In the genomic region with DNA sequence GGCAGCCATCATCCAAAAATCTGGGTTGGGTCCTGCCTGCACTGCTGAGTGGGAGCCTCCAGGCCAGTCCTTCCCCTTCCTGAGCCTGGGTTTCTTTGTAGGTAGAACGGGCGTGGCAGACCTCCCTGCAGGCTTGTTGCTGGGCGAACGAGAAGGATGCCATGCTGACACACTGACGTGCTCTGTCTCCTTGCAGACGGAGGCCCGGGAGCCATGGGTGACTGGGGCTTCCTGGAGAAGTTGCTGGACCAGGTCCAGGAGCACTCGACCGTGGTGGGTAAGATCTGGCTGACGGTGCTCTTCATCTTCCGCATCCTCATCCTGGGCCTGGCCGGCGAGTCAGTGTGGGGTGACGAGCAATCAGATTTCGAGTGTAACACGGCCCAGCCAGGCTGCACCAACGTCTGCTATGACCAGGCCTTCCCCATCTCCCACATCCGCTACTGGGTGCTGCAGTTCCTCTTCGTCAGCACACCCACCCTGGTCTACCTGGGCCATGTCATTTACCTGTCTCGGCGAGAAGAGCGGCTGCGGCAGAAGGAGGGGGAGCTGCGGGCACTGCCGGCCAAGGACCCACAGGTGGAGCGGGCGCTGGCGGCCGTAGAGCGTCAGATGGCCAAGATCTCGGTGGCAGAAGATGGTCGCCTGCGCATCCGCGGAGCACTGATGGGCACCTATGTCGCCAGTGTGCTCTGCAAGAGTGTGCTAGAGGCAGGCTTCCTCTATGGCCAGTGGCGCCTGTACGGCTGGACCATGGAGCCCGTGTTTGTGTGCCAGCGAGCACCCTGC, we compare ENCODE assay signal across 22 cellular contexts. TPM values are rescaled to one million over a fixed set of nuclear protein-coding genes. Genes with fewer than 3 reads are reported as not detected.
DNase-seq lines count a peak whose midpoint lies in the region; ATAC-seq, FAIRE-seq and TF ChIP-seq lines count a peak whose summit lies in the region.
"Had no signal": no experiment of that assay in that cellular context is flagged by ENCODE, and none has a peak within 500 bp of the region (broad histone marks: within the 10 kb centered on the region; RNA-seq: fewer than 3 reads in every experiment).

No MANE protein-coding gene starts in this region.

- H3K56ac ChIP-seq in H9 (ENCODE audit: insufficient read length, low read depth, low read length) = no peak overlapping the region

- no peak overlapping the region for H3K4ac ChIP-seq in H9 (ENCODE audit: low read depth, low read length)

- H3K9ac ChIP-seq in BLaER1 (0 out of 2 replicates have a peak overlapping the region, but pooled peaks have one; percentile 16), kidney (ENCODE audit: low read length in 2 of 2) (peak overlapping the region in 1 of 2 donors; percentile 65), skeletal muscle tissue (ENCODE audit: low read depth in 1 of 3, low read length in 3 of 3) (peak overlapping the region in 2 of 3 donors; percentile 23 to 76), H9 (ENCODE audit: extremely low read depth, insufficient read length, low read length) (no peak overlapping the region)

- H3K27ac ChIP-seq in BLaER1 = peak overlapping the region; percentile 49
- H3K27ac ChIP-seq in caudate nucleus (ENCODE audit: low read depth, low read length) = peak overlapping the region; percentile 36
- peak overlapping the region; percentile 0 to 70 for H3K27ac ChIP-seq in kidney (ENCODE audit: low read depth in 2 of 2, low read length in 2 of 2)
- H3K27ac ChIP-seq in skeletal muscle tissue (ENCODE audit: low read depth, low read length) = peak overlapping the region; percentile 79
- H3K27ac ChIP-seq in H9 (ENCODE audit: insufficient read length, low read depth, low read length) = no peak overlapping the region

- H2BK5ac ChIP-seq in H9 (ENCODE audit: insufficient read length, low read length) = no peak overlapping the region

- no peak overlapping the region for H3K4me3 Mint-ChIP-seq in Caco-2 (ENCODE audit: unreplicated experiment)
- H3K4me3 Mint-ChIP-seq in H9 = no peak overlapping the region; a peak in 1 of 5 replicates
- H3K4me3 Mint-ChIP-seq: activated CD8-positive, alpha-beta T cell treated with anti-CD3 and anti-CD28 coated beads, Interleukin-2, amount 10 ng/mL, durations not matched to agents 7 days and 5 days; activated naive CD8-positive, alpha-beta T cell treated with anti-CD3 and anti-CD28 coated beads for 36 hours; brain had no signal

- peak in 1 of 61 donors; percentile 36 for DNase-seq in caudate nucleus (lab: John Stamatoyannopoulos, UW)
- peak; percentile 68 for DNase-seq in kidney
- no peak for DNase-seq in Caco-2
- no peak for DNase-seq in H9
- DNase-seq: activated CD8-positive, alpha-beta T cell treated with anti-CD3 and anti-CD28 coated beads, Interleukin-2, amount 10 ng/mL, durations not matched to agents 7 days and 5 days; activated naive CD8-positive, alpha-beta T cell treated with anti-CD3 and anti-CD28 coated beads for 36 hours; MV-4-11; naive B cell; NCI-H1930; NCI-H510A treated with DMSO at 0.1 percent for 48 hours; SIG-M5; T-helper 2 cell had no signal

- BruUV-seq in Caco-2 (replicated peaks; lab: Mats Ljungman, UMichigan) = no TSS peak

- H4K8ac ChIP-seq in H9 (replicated peaks; ENCODE audit: insufficient read length, low read depth, low read length) = no peak overlapping the region

- TF ChIP-seq CTCF in kidney (IDR thresholded peaks at IDR 0.05; ENCODE audit: borderline replicate concordance, extremely low read depth, insufficient read depth) (no peak), Caco-2 (IDR thresholded peaks at IDR 0.05; ENCODE audit: insufficient read depth in 1 of 2, low read depth in 1 of 2, low read length in 1 of 2, severe bottlenecking in 1 of 2, unreplicated experiment in 1 of 2) (no peak), H9 (conservative IDR thresholded peaks at IDR 0.05) (no peak)

- H3K79me1 ChIP-seq in H9 (ENCODE audit: insufficient read depth, low read depth, low read length, poor library complexity, severe bottlenecking) = no peaks in the 10 kb centered on the region

- H3K9me3 Mint-ChIP-seq in Caco-2 (ENCODE audit: unreplicated experiment) = no peaks in the 10 kb centered on the region
- H3K9me3 Mint-ChIP-seq in H9 = no peaks in the 10 kb centered on the region; a peak in 2 of 5 replicates
- H3K9me3 Mint-ChIP-seq: activated naive CD8-positive, alpha-beta T cell treated with anti-CD3 and anti-CD28 coated beads for 36 hours; brain; naive B cell; WTC11 had no signal

- H3K36me3 Mint-ChIP-seq in Caco-2 (ENCODE audit: insufficient read depth, unreplicated experiment) (no peaks in the 10 kb centered on the region), H9 (ENCODE audit: insufficient read depth in 1 of 3, low read depth in 3 of 3) (no peaks in the 10 kb centered on the region; a peak in 2 of 7 replicates)
- H3K36me3 Mint-ChIP-seq: naive B cell, WTC11 had no signal

- POLR2A ChIA-PET in Caco-2 (lab: Charles Lee) = no interaction called here

- no peak overlapping the region for H4K91ac ChIP-seq in H9 (ENCODE audit: insufficient read length, low read depth, low read length)

- H3K9me3 ChIP-seq in BLaER1 = no peaks in the 10 kb centered on the region
- H3K9me3 ChIP-seq in kidney (ENCODE audit: control insufficient read depth in 1 of 2, low read length in 2 of 2) = no peaks in the 10 kb centered on the region
- H3K9me3 ChIP-seq in skeletal muscle tissue (ENCODE audit: control insufficient read depth in 3 of 3, low read length in 3 of 3) = no peaks in the 10 kb centered on the region
- H3K9me3 ChIP-seq in Caco-2 = no peaks in the 10 kb centered on the region
- H3K9me3 ChIP-seq in H9 (ENCODE audit: control insufficient read depth, low read depth, low read length) = no peaks in the 10 kb centered on the region

- H2BK120ac ChIP-seq in H9 (ENCODE audit: low read depth, low read length, poor library complexity, severe bottlenecking) = no peak overlapping the region

- CTCF ChIA-PET in Caco-2 (lab: Charles Lee) = no interaction called here

- H3K36me3 ChIP-seq in BLaER1 (no peaks in the 10 kb centered on the region), kidney (ENCODE audit: control insufficient read depth in 1 of 2, insufficient read depth in 2 of 2, low read length in 2 of 2) (no peaks in the 10 kb centered on the region), skeletal muscle tissue (ENCODE audit: control insufficient read depth in 3 of 3, insufficient read depth in 3 of 3, low read length in 3 of 3) (peaks cover 8 to 23% (median 10%) of the 10 kb centered on the region in 3 donors), Caco-2 (ENCODE audit: control insufficient read depth, insufficient read depth, low read length) (no peaks in the 10 kb centered on the region)

- H3K27me3 Mint-ChIP-seq in Caco-2 (ENCODE audit: insufficient read depth, unreplicated experiment) = no peaks in the 10 kb centered on the region
- peaks cover 39% of the 10 kb centered on the region for H3K27me3 Mint-ChIP-seq in H9 (ENCODE audit: low read depth)

- no peak overlapping the region for H3T11ph ChIP-seq in H9 (ENCODE audit: low read length)

- H2AK5ac ChIP-seq in H9 (ENCODE audit: insufficient read length, low read length) = no peak overlapping the region

- no peak overlapping the region for H4K5ac ChIP-seq in H9 (ENCODE audit: insufficient read length, low read depth, low read length)

- H3K4me1 Mint-ChIP-seq in Caco-2 (ENCODE audit: low read depth, unreplicated experiment) (no peaks in the 10 kb centered on the region), H9 (peaks cover 18 to 19% of the 10 kb centered on the region in 2 experiments)
- H3K4me1 Mint-ChIP-seq: brain had no signal

- no peaks in the 10 kb centered on the region for H3K23me2 ChIP-seq in H9 (ENCODE audit: insufficient read length, low read depth, low read length, poor library complexity, severe bottlenecking)

- H2AFZ ChIP-seq in H9 (ENCODE audit: low read length) = no peak overlapping the region

- intact Hi-C loops in kidney (cut with DNase I) (loop anchor here (10.0 kb wide), 1 partner anchor 51 kb away; no protein-coding TSS in a partner anchor), Caco-2 (cut with micrococcal nuclease; ENCODE audit: unreplicated experiment) (no loop called here)

- no peak overlapping the region for H3K18ac ChIP-seq in H9 (ENCODE audit: insufficient read length, low read depth, low read length)

- no peak overlapping the region for H2BK15ac ChIP-seq in H9 (ENCODE audit: low read depth, low read length)

- no peak for FAIRE-seq in kidney (lab: Jason Lieb, UNC)
- FAIRE-seq: GM12878, K562 had no signal

- peak overlapping the region; percentile 64 for H3K4me3 ChIP-seq in BLaER1
- H3K4me3 ChIP-seq in kidney (ENCODE audit: low read length in 2 of 2) = peak overlapping the region; percentile 49 to 57
- H3K4me3 ChIP-seq in skeletal muscle tissue (ENCODE audit: low read length in 3 of 3) = peak overlapping the region; percentile 54 to 67 (median 61)
- no peak overlapping the region for H3K4me3 ChIP-seq in Caco-2 (ENCODE audit: low read depth, low read length)
- H3K4me3 ChIP-seq: GM12878, K562 had no signal

- H3K23ac ChIP-seq in H9 (ENCODE audit: insufficient read length, low read depth, low read length) = no peak overlapping the region

- no peak overlapping the region for H2BK12ac ChIP-seq in H9 (ENCODE audit: insufficient read length, low read depth, low read length)

- H4K20me1 ChIP-seq in BLaER1 (0 out of 2 replicates have a peak, but pooled peaks cover 3% of the 10 kb centered on the region), H9 (ENCODE audit: control insufficient read depth, insufficient read depth, insufficient read length) (no peaks in the 10 kb centered on the region)

- H3K14ac ChIP-seq in H9 (ENCODE audit: insufficient read depth, low read length) = no peak overlapping the region; the same call in 1 of the 2 replicates

- H3K27ac Mint-ChIP-seq in Caco-2 (ENCODE audit: unreplicated experiment) = no peak overlapping the region
- peak overlapping the region in 1 of 3 experiments; percentile 94; a peak in 1 of 7 replicates for H3K27ac Mint-ChIP-seq in H9
- H3K27ac Mint-ChIP-seq: activated CD8-positive, alpha-beta T cell treated with anti-CD3 and anti-CD28 coated beads, Interleukin-2, amount 10 ng/mL, durations not matched to agents 7 days and 5 days; activated naive CD8-positive, alpha-beta T cell treated with anti-CD3 and anti-CD28 coated beads for 36 hours; brain; naive B cell; WTC11 had no signal

- H3K4me2 ChIP-seq in BLaER1 (peak overlapping the region; percentile 92), H9 (ENCODE audit: insufficient read depth, insufficient read length, low read length) (no peak overlapping the region)

- H3K79me2 ChIP-seq in H9 (ENCODE audit: insufficient read depth, low read length) = no peaks in the 10 kb centered on the region

- H3K4me1 ChIP-seq in BLaER1 (peaks cover 74% of the 10 kb centered on the region), kidney (ENCODE audit: control insufficient read depth in 1 of 2, insufficient read depth in 1 of 2, low read depth in 1 of 2, low read length in 2 of 2) (peaks cover 0 to 15% of the 10 kb centered on the region in 2 donors), skeletal muscle tissue (ENCODE audit: control insufficient read depth in 3 of 3, insufficient read depth in 3 of 3, low read length in 3 of 3) (peaks cover 0 to 8% (median 6%) of the 10 kb centered on the region in 3 donors), Caco-2 (no peaks in the 10 kb centered on the region), H9 (ENCODE audit: insufficient read depth, low read length) (no peaks in the 10 kb centered on the region; the same call in 1 of the 2 replicates)

- WGBS in H9 (ENCODE audit: extremely low coverage, insufficient read length, low lambda C conversion rate) = no CpG with 5 or more reads among the region's 40 CpGs

- H3K27me3 ChIP-seq in BLaER1 (no peaks in the 10 kb centered on the region), skeletal muscle tissue (ENCODE audit: control insufficient read depth in 3 of 3, insufficient read depth in 3 of 3, low read length in 3 of 3) (peaks cover 12 to 20% (median 13%) of the 10 kb centered on the region in 3 donors), Caco-2 (replicated peaks; ENCODE audit: control insufficient read depth, insufficient read depth, low read length) (no peaks in the 10 kb centered on the region; the same call in 1 of the 2 replicates), H9 (ENCODE audit: insufficient read depth, low read length) (no peaks in the 10 kb centered on the region; the same call in 1 of the 2 replicates)

- no peak overlapping the region for H2BK20ac ChIP-seq in H9 (ENCODE audit: low read depth, low read length, poor library complexity, severe bottlenecking)

- no peak for ATAC-seq in HG03135 (IDR thresholded peaks at IDR 0.05; ENCODE audit: unreplicated experiment)
- ATAC-seq in HG03571 (IDR thresholded peaks at IDR 0.05; ENCODE audit: unreplicated experiment) = no peak
- ATAC-seq: activated CD8-positive, alpha-beta T cell treated with anti-CD3 and anti-CD28 coated beads, Interleukin-2, amount 10 ng/mL, durations not matched to agents 7 days and 5 days; GM12878; K562; WTC11 had no signal

RNA-seq across cellular contexts. Expression of a gene that starts 1.4 kb away (rescaled TPM):
- total RNA-seq in kidney (15.6 TPM), skeletal muscle tissue (21.4 TPM), Caco-2 (2022) (not detected in 2 replicates), H9 (2021) (1.4 and 2.1 TPM in 2 replicates)
- polyA plus RNA-seq in kidney (ENCODE audit: insufficient read depth, low read depth, low replicate concordance) = 31.9 TPM
- total RNA-seq: activated CD8-positive, alpha-beta T cell treated with anti-CD3 and anti-CD28 coated beads, Interleukin-2, amount 10 ng/mL, durations not matched to agents 7 days and 5 days; activated naive CD8-positive, alpha-beta T cell treated with anti-CD3 and anti-CD28 coated beads for 36 hours had no signal

RNA-seq across cellular contexts. Expression of a gene that starts 13.2 kb away (rescaled TPM):
- 8.8 TPM for total RNA-seq in kidney
- polyA plus RNA-seq in kidney (ENCODE audit: insufficient read depth, low read depth, low replicate concordance) = not detected
- total RNA-seq in skeletal muscle tissue = not detected
- 0.52 and 0.88 TPM in 2 replicates for total RNA-seq in Caco-2 (2022)
- 0.96 and 1.1 TPM in 2 replicates for total RNA-seq in H9 (2021)
- total RNA-seq: activated CD8-positive, alpha-beta T cell treated with anti-CD3 and anti-CD28 coated beads, Interleukin-2, amount 10 ng/mL, durations not matched to agents 7 days and 5 days; activated naive CD8-positive, alpha-beta T cell treated with anti-CD3 and anti-CD28 coated beads for 36 hours; GM12878; K562; posterior vena cava had no signal
- polyA plus RNA-seq: GM12878, K562 had no signal

RNA-seq across cellular contexts. Expression of a gene that starts 34.7 kb away (rescaled TPM):
- total RNA-seq in kidney = 0.50 TPM
- polyA plus RNA-seq in kidney (ENCODE audit: insufficient read depth, low read depth, low replicate concordance) = not detected
- not detected for total RNA-seq in skeletal muscle tissue
- not detected in 2 replicates for total RNA-seq in Caco-2 (2022)
- not detected in 2 replicates for total RNA-seq in H9 (2021)
- total RNA-seq: activated CD8-positive, alpha-beta T cell treated with anti-CD3 and anti-CD28 coated beads, Interleukin-2, amount 10 ng/mL, durations not matched to agents 7 days and 5 days; activated naive CD8-positive, alpha-beta T cell treated with anti-CD3 and anti-CD28 coated beads for 36 hours; GM12878; K562; liver; posterior vena cava had no signal
- polyA plus RNA-seq: GM12878, liver had no signal

RNA-seq across cellular contexts. Expression of a gene that starts 39.3 kb away (rescaled TPM):
- total RNA-seq in kidney (not detected), skeletal muscle tissue (not detected), Caco-2 (2022) (not detected in 2 replicates), H9 (2021) (0.22 and 0.26 TPM in 2 replicates)
- not detected for polyA plus RNA-seq in kidney (ENCODE audit: insufficient read depth, low read depth, low replicate concordance)
- total RNA-seq: activated CD8-positive, alpha-beta T cell treated with anti-CD3 and anti-CD28 coated beads, Interleukin-2, amount 10 ng/mL, durations not matched to agents 7 days and 5 days; activated naive CD8-positive, alpha-beta T cell treated with anti-CD3 and anti-CD28 coated beads for 36 hours; GM12878; K562; liver; posterior vena cava had no signal
- polyA plus RNA-seq: GM12878, liver had no signal
